21 cellular contexts compared by ENCODE assay signal in genomic region chr6:6847591-6847990, GRCh38.
"Had no signal": no experiment of that assay in that cellular context is flagged by ENCODE, and none has a peak within 500 bp of the region (broad histone marks: within the 10 kb centered on the region; RNA-seq: fewer than 3 reads in every experiment).

No MANE protein-coding gene starts in this region.

- DNase-seq: effector CD8-positive, alpha-beta T cell; effector memory CD8-positive, alpha-beta T cell; endodermal cell; erythroblast; esophagus squamous epithelium; foreskin fibroblast; foreskin melanocyte; gastrocnemius medialis; glutamatergic neuron; head of caudate nucleus; heart right ventricle; hippocampal formation; left cardiac atrium; left lung; left ventricle myocardium superior; lower lobe of right lung; mesenchymal stem cell; mucosa of descending colon had no signal

- H3K4me3 ChIP-seq: coronary artery, esophagus squamous epithelium, gastrocnemius medialis, heart right ventricle, left lung, lower lobe of right lung, mucosa of descending colon had no signal

- H3K27ac ChIP-seq: coronary artery, epithelial cell of prostate, esophagus squamous epithelium, gastrocnemius medialis, heart right ventricle, left lung, lower lobe of right lung had no signal

- H3K9me3 ChIP-seq: gastrocnemius medialis, mucosa of descending colon had no signal

- H3K4me3 Mint-ChIP-seq: effector memory CD8-positive, alpha-beta T cell; endodermal cell; mesothelial cell of epicardium had no signal

- H3K4me1 ChIP-seq: gastrocnemius medialis, lower lobe of right lung had no signal

- H3K27ac Mint-ChIP-seq: effector memory CD8-positive, alpha-beta T cell; endodermal cell; mesothelial cell of epicardium had no signal

- H3K36me3 ChIP-seq: esophagus squamous epithelium, gastrocnemius medialis, heart right ventricle, left lung, lower lobe of right lung had no signal

- H3K27me3 ChIP-seq: esophagus squamous epithelium, gastrocnemius medialis, heart right ventricle, left lung had no signal
